1 cellular context compared by ENCODE assay signal in genomic region chr1:111222308-111223125, GRCh38.
TF ChIP-seq lines count a peak whose summit lies in the region.

No MANE protein-coding gene starts in this region.

TF ChIP-seq in HepG2, 621 proteins besides CTCF, POLR2A, EP300 and RAD21 (continues in another document):
- peak; percentile 73 for TF ChIP-seq SALL1 (CRISPR knock-in tag; IDR thresholded peaks at IDR 0.05)
- TF ChIP-seq FOXA1 (IDR thresholded peaks at IDR 0.05): no peak
- TF ChIP-seq FOXA1 (CRISPR knock-in tag; IDR thresholded peaks at IDR 0.05): 0 out of 2 replicates have a peak, but pooled peaks have one; percentile 6
- TF ChIP-seq NR1H2 (CRISPR knock-in tag; IDR thresholded peaks at IDR 0.05; ENCODE audit: borderline replicate concordance, low read depth): no peak
- TF ChIP-seq ZSCAN30 (CRISPR knock-in tag; IDR thresholded peaks at IDR 0.05): 0 out of 2 replicates have a peak, but pooled peaks have one; percentile 50
- peak; percentile 42; the same call in 1 of the 2 replicates for TF ChIP-seq KIAA2018 (CRISPR knock-in tag; IDR thresholded peaks at IDR 0.05; ENCODE audit: borderline replicate concordance)
- peak in 1 of 2 experiments; percentile 14; a peak in 1 of 4 replicates for TF ChIP-seq NR2F1 (CRISPR knock-in tag; IDR thresholded peaks at IDR 0.05)
- TF ChIP-seq ATRX (CRISPR knock-in tag; IDR thresholded peaks at IDR 0.05; ENCODE audit: borderline replicate concordance): no peak
- 0 out of 2 replicates have a peak, but pooled peaks have one; percentile 22 for TF ChIP-seq KDM3A (CRISPR knock-in tag; IDR thresholded peaks at IDR 0.05; ENCODE audit: low read depth)
- peak; percentile 18; the same call in 1 of the 2 replicates for TF ChIP-seq THRA (CRISPR knock-in tag; IDR thresholded peaks at IDR 0.05; ENCODE audit: borderline replicate concordance)
- TF ChIP-seq ZNF10 (CRISPR knock-in tag; IDR thresholded peaks at IDR 0.05; ENCODE audit: borderline replicate concordance, low read depth): no peak
- TF ChIP-seq POGK (CRISPR knock-in tag; conservative IDR thresholded peaks at IDR 0.05): 0 out of 2 replicates have a peak, but pooled peaks have one; percentile 33
- 0 out of 2 replicates have a peak, but pooled peaks have one; percentile 25 for TF ChIP-seq CBX5 (CRISPR knock-in tag; IDR thresholded peaks at IDR 0.05; ENCODE audit: borderline replicate concordance)
- peak; percentile 29; the same call in 1 of the 2 replicates for TF ChIP-seq TBX2 (CRISPR knock-in tag; IDR thresholded peaks at IDR 0.05; ENCODE audit: borderline replicate concordance)
- 0 out of 2 replicates have a peak, but pooled peaks have one; percentile 30 for TF ChIP-seq BORCS8-MEF2B (CRISPR knock-in tag; IDR thresholded peaks at IDR 0.05)
- TF ChIP-seq DNMT1 (CRISPR knock-in tag; IDR thresholded peaks at IDR 0.05): no peak
- no peak for TF ChIP-seq NCOA2 (CRISPR knock-in tag; IDR thresholded peaks at IDR 0.05)
- TF ChIP-seq ZMAT5 (CRISPR knock-in tag; IDR thresholded peaks at IDR 0.05; ENCODE audit: borderline replicate concordance, low read depth): no peak
- TF ChIP-seq KDM2A (CRISPR knock-in tag; IDR thresholded peaks at IDR 0.05; ENCODE audit: borderline replicate concordance, low read depth): peak; percentile 75; the same call in 1 of the 2 replicates
- TF ChIP-seq ZNF550 (CRISPR knock-in tag; IDR thresholded peaks at IDR 0.05; ENCODE audit: borderline replicate concordance): 0 out of 2 replicates have a peak, but pooled peaks have one; percentile 52
- TF ChIP-seq KLF11 (CRISPR knock-in tag; IDR thresholded peaks at IDR 0.05): 0 out of 2 replicates have a peak, but pooled peaks have one; percentile 30
- peak; percentile 41; the same call in 1 of the 2 replicates for TF ChIP-seq ZNF619 (CRISPR knock-in tag; IDR thresholded peaks at IDR 0.05)
- TF ChIP-seq ZNF607 (CRISPR knock-in tag; IDR thresholded peaks at IDR 0.05; ENCODE audit: borderline replicate concordance): 0 out of 2 replicates have a peak, but pooled peaks have one; percentile 29
- TF ChIP-seq ZNF33B (CRISPR knock-in tag; IDR thresholded peaks at IDR 0.05): peak; percentile 74; the same call in 1 of the 2 replicates
- TF ChIP-seq RORA (CRISPR knock-in tag; IDR thresholded peaks at IDR 0.05): no peak
- TF ChIP-seq ZNF770 (CRISPR knock-in tag; IDR thresholded peaks at IDR 0.05): peak; percentile 62
- TF ChIP-seq TFDP1 (CRISPR knock-in tag; IDR thresholded peaks at IDR 0.05; ENCODE audit: borderline replicate concordance): 0 out of 2 replicates have a peak, but pooled peaks have one; percentile 6
- no peak for TF ChIP-seq KDM6A (CRISPR knock-in tag; IDR thresholded peaks at IDR 0.05; ENCODE audit: low read depth)
- no peak for TF ChIP-seq TCF7L2 (IDR thresholded peaks at IDR 0.05; ENCODE audit: low read depth, low read length)
- peak; percentile 44 for TF ChIP-seq TBL1XR1 (IDR thresholded peaks at IDR 0.05; ENCODE audit: borderline replicate concordance, low read length, partially characterized antibody)
- peak; percentile 49; the same call in 1 of the 2 replicates for TF ChIP-seq IKZF5 (CRISPR knock-in tag; IDR thresholded peaks at IDR 0.05)
- no peak for TF ChIP-seq NCOA5 (CRISPR knock-in tag; IDR thresholded peaks at IDR 0.05)
- TF ChIP-seq ZNF746 (CRISPR knock-in tag; IDR thresholded peaks at IDR 0.05): no peak
- TF ChIP-seq THAP9 (CRISPR knock-in tag; IDR thresholded peaks at IDR 0.05; ENCODE audit: borderline replicate concordance): peak; percentile 61; the same call in 1 of the 2 replicates
- TF ChIP-seq THAP11 (CRISPR knock-in tag; IDR thresholded peaks at IDR 0.05): peak; percentile 40; the same call in 1 of the 2 replicates
- TF ChIP-seq FOSL2 (CRISPR knock-in tag; IDR thresholded peaks at IDR 0.05): peak; percentile 43; the same call in 1 of the 2 replicates
- no peak for TF ChIP-seq MAZ (IDR thresholded peaks at IDR 0.05; ENCODE audit: borderline replicate concordance, low read depth, low read length)
- 0 out of 2 replicates have a peak, but pooled peaks have one; percentile 37 for TF ChIP-seq MAZ (CRISPR knock-in tag; IDR thresholded peaks at IDR 0.05; ENCODE audit: low read depth)
